ENCODE assay signal across 9 cellular contexts in the genomic region with DNA sequence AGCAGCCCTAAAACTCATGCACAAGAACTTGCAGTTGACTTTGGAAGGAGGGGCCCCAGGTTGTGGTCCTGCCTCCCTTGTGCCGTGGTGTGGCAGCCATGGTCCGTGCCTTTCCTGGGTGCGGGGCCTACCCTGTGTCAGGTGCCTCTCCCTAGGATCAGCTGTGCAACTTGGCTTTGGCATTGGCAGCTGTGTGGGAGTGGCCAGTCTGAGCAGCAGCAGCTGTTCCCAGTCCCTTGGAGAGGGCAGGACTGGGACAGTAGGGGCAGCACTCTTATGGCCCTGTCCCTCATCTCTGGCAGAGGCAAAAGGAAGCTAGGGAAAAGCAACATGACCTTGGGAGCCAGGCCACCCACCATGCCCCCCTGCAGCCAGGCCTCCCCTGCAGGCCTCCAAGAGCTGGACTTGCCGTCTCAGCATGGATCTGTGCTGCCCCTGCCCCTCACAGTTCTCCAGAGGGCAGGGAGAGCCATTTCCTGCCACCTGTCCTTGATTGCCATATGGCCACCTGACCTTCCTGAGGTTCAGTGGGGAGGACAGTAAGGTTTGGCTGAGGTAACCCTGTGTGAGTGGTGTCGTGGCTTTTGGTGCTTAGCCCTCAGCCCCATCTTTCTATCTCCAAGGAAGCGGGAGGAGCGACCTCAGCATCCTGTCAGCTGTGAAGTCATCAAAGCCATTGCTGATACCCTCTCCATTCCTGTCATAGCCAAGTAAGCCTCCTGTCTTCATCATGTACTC. TPM values are rescaled to one million over a fixed set of nuclear protein-coding genes. Genes with fewer than 3 reads are reported as not detected.
DNase-seq lines count a peak whose midpoint lies in the region; ATAC-seq and TF ChIP-seq lines count a peak whose summit lies in the region.
"Had no signal": no experiment of that assay in that cellular context is flagged by ENCODE, and none has a peak within 500 bp of the region (broad histone marks: within the 10 kb centered on the region; RNA-seq: fewer than 3 reads in every experiment).

No MANE protein-coding gene starts in this region.

- intact Hi-C loops in activated naive CD4-positive, alpha-beta T cell treated with anti-CD3 and anti-CD28 coated beads for 36 hours (cut with micrococcal nuclease) = no loop called here
- intact Hi-C loops in left lung (cut with DNase I) = no loop called here

- H3K27ac ChIP-seq in left lung (peak overlapping the region in 1 of 2 donors; percentile 57), upper lobe of left lung (peak overlapping the region in 3 of 4 donors; percentile 44 to 72 (median 63))

- CTCF ChIA-PET in activated naive CD4-positive, alpha-beta T cell treated with anti-CD3 and anti-CD28 coated beads for 36 hours (lab: Charles Lee) = interaction anchor here (0.8 to 2.3 kb wide), 4 partner anchors 11 to 159 kb away, joined by 3 to 8 read pairs (median 4); no protein-coding TSS in a partner anchor
- CTCF ChIA-PET in activated CD4-positive, alpha-beta memory T cell treated with anti-CD3 and anti-CD28 coated beads, Interleukin-2, amount 10 ng/mL, durations not matched to agents 7 days and 5 days (lab: Charles Lee) = interaction anchor here (1.3 to 4.4 kb wide), 7 partner anchors 10 to 93 kb away, joined by 3 to 29 read pairs (median 3); partner anchors contain the start of gene NFATC3

- TF ChIP-seq CTCF in left lung (IDR thresholded peaks at IDR 0.05) = no peak
- no peak for TF ChIP-seq CTCF in upper lobe of left lung (IDR thresholded peaks at IDR 0.05)

- H3K9me3 Mint-ChIP-seq in activated naive CD4-positive, alpha-beta T cell treated with anti-CD3 and anti-CD28 coated beads for 36 hours = no peaks in the 10 kb centered on the region
- no peaks in the 10 kb centered on the region for H3K9me3 Mint-ChIP-seq in activated CD4-positive, alpha-beta memory T cell treated with anti-CD3 and anti-CD28 coated beads, Interleukin-2, amount 10 ng/mL, durations not matched to agents 7 days and 5 days

- POLR2A ChIA-PET in activated CD4-positive, alpha-beta memory T cell treated with anti-CD3 and anti-CD28 coated beads, Interleukin-2, amount 10 ng/mL, durations not matched to agents 7 days and 5 days (lab: Charles Lee) = interaction anchor here (0.5 to 18.9 kb wide), 10 partner anchors 10 to 350 kb away, joined by 3 to 514 read pairs (median 6); partner anchors contain the start of genes DDX28, DUS2, GFOD2 and NFATC3

- no peak overlapping the region for H3K4me3 ChIP-seq in left lung
- H3K4me3 ChIP-seq in upper lobe of left lung = no peak overlapping the region

- 47 to 50% methylated on average over 5 to 7 of the region's 7 CpGs for WGBS in upper lobe of left lung, 2 donors

- no peak for TF ChIP-seq POLR2A in upper lobe of left lung (IDR thresholded peaks at IDR 0.05)

- no peaks in the 10 kb centered on the region for H3K27me3 ChIP-seq in left lung
- no peaks in the 10 kb centered on the region for H3K27me3 ChIP-seq in upper lobe of left lung

- H3K27me3 Mint-ChIP-seq in activated naive CD4-positive, alpha-beta T cell treated with anti-CD3 and anti-CD28 coated beads for 36 hours (ENCODE audit: low read depth) = no peaks in the 10 kb centered on the region
- no peaks in the 10 kb centered on the region for H3K27me3 Mint-ChIP-seq in activated CD4-positive, alpha-beta memory T cell treated with anti-CD3 and anti-CD28 coated beads, Interleukin-2, amount 10 ng/mL, durations not matched to agents 7 days and 5 days

- ATAC-seq in left lung (peak; percentile 32), upper lobe of left lung (ENCODE audit: low FRiP score in 2 of 2) (peak in 1 of 2 donors; percentile 28)

- no peaks in the 10 kb centered on the region for H3K9me3 ChIP-seq in left lung
- no peaks in the 10 kb centered on the region for H3K9me3 ChIP-seq in upper lobe of left lung

- peak overlapping the region; percentile 82 for H3K27ac Mint-ChIP-seq in activated naive CD4-positive, alpha-beta T cell treated with anti-CD3 and anti-CD28 coated beads for 36 hours
- peak overlapping the region; percentile 95 for H3K27ac Mint-ChIP-seq in activated CD4-positive, alpha-beta memory T cell treated with anti-CD3 and anti-CD28 coated beads, Interleukin-2, amount 10 ng/mL, durations not matched to agents 7 days and 5 days

- TF ChIP-seq EP300 in upper lobe of left lung (IDR thresholded peaks at IDR 0.05) = no peak

- H3K36me3 ChIP-seq in left lung = peaks cover 3 to 65% of the 10 kb centered on the region in 2 donors
- peaks cover 0 to 28% (median 22%) of the 10 kb centered on the region in 4 donors for H3K36me3 ChIP-seq in upper lobe of left lung

- H3K4me3 Mint-ChIP-seq in activated naive CD4-positive, alpha-beta T cell treated with anti-CD3 and anti-CD28 coated beads for 36 hours = no peak overlapping the region
- peak overlapping the region; percentile 54 for H3K4me3 Mint-ChIP-seq in activated CD4-positive, alpha-beta memory T cell treated with anti-CD3 and anti-CD28 coated beads, Interleukin-2, amount 10 ng/mL, durations not matched to agents 7 days and 5 days

- H3K4me1 ChIP-seq in left lung = peaks cover 17 to 60% of the 10 kb centered on the region in 2 donors
- H3K4me1 ChIP-seq in upper lobe of left lung = peaks cover 39 to 58% (median 44%) of the 10 kb centered on the region in 4 donors

- peaks cover 63% of the 10 kb centered on the region for H3K4me1 Mint-ChIP-seq in activated naive CD4-positive, alpha-beta T cell treated with anti-CD3 and anti-CD28 coated beads for 36 hours (ENCODE audit: low read depth)
- peaks cover 88% of the 10 kb centered on the region for H3K4me1 Mint-ChIP-seq in activated CD4-positive, alpha-beta memory T cell treated with anti-CD3 and anti-CD28 coated beads, Interleukin-2, amount 10 ng/mL, durations not matched to agents 7 days and 5 days

- H3K36me3 Mint-ChIP-seq in activated naive CD4-positive, alpha-beta T cell treated with anti-CD3 and anti-CD28 coated beads for 36 hours (ENCODE audit: low read depth) = peaks cover 40% of the 10 kb centered on the region
- H3K36me3 Mint-ChIP-seq in activated CD4-positive, alpha-beta memory T cell treated with anti-CD3 and anti-CD28 coated beads, Interleukin-2, amount 10 ng/mL, durations not matched to agents 7 days and 5 days (ENCODE audit: low read depth) = peaks cover 56% of the 10 kb centered on the region

- DNase-seq in activated naive CD4-positive, alpha-beta T cell treated with anti-CD3 and anti-CD28 coated beads for 36 hours = peak; percentile 64
- no peak for DNase-seq in activated naive CD4-positive, alpha-beta T cell treated with anti-CD3 and anti-CD28 coated beads, Interleukin-2, amount 50 U/mL, for 16 hours
- DNase-seq in activated CD4-positive, alpha-beta memory T cell treated with anti-CD3 and anti-CD28 coated beads, Interleukin-2, amount 10 ng/mL, durations not matched to agents 7 days and 5 days = peak; percentile 83
- peak; percentile 61 to 65 for DNase-seq in left lung
- peak; percentile 33 to 77 for DNase-seq in upper lobe of left lung
- no peak for DNase-seq in COLO829 (ENCODE audit: low spot score)
- DNase-seq in dedifferentiated amniotic fluid mesenchymal stem cell (ENCODE audit: extremely low spot score) = no peak
- no peak for DNase-seq in RKO (ENCODE audit: low spot score)
- DNase-seq: NCI-H1417 had no signal

RNA-seq across cellular contexts. Expression of gene NFATC3, which starts 15.5 kb away (rescaled TPM):
- 10 to 100 TPM; 49.1 to 50.3 TPM for total RNA-seq in activated naive CD4-positive, alpha-beta T cell treated with anti-CD3 and anti-CD28 coated beads for 36 hours
- 100 to 1,000 TPM; 208 to 209 TPM for total RNA-seq in activated CD4-positive, alpha-beta memory T cell treated with anti-CD3 and anti-CD28 coated beads, Interleukin-2, amount 10 ng/mL, durations not matched to agents 7 days and 5 days
- 10 to 100 TPM; 58.5 to 65.8 TPM for total RNA-seq in left lung
- total RNA-seq in upper lobe of left lung = 10 to 100 TPM; 49.1 to 95.3 (median 68.0) TPM

RNA-seq across cellular contexts. Expression of gene DUS2, which starts 46.6 kb away (rescaled TPM):
- total RNA-seq in activated naive CD4-positive, alpha-beta T cell treated with anti-CD3 and anti-CD28 coated beads for 36 hours = 10 to 100 TPM; 22.9 to 25.2 TPM
- total RNA-seq in activated CD4-positive, alpha-beta memory T cell treated with anti-CD3 and anti-CD28 coated beads, Interleukin-2, amount 10 ng/mL, durations not matched to agents 7 days and 5 days = 10 to 100 TPM; 23.8 to 24.4 TPM
- total RNA-seq in left lung (10 to 100 TPM; 16.2 to 22.4 TPM), upper lobe of left lung (10 to 100 TPM; 12.7 to 28.3 (median 16.8) TPM)

RNA-seq across cellular contexts. Expression of gene DDX28, which starts 46.6 kb away (rescaled TPM):
- total RNA-seq in activated naive CD4-positive, alpha-beta T cell treated with anti-CD3 and anti-CD28 coated beads for 36 hours = 1 to 10 TPM; 9.4 to 9.7 TPM
- total RNA-seq in activated CD4-positive, alpha-beta memory T cell treated with anti-CD3 and anti-CD28 coated beads, Interleukin-2, amount 10 ng/mL, durations not matched to agents 7 days and 5 days = 10 to 100 TPM; 11.6 to 12.3 TPM
- total RNA-seq in left lung (10 to 100 TPM in 1 of 2 donors, 1 to 10 TPM in 1; 6.7 to 10.5 TPM), upper lobe of left lung (10 to 100 TPM in 4 of 6 donors, 1 to 10 TPM in 2; 4.4 to 13.2 (median 12.1) TPM)

RNA-seq across cellular contexts. Expression of gene DPEP2NB, which starts 54.0 kb away (rescaled TPM):
- total RNA-seq in activated naive CD4-positive, alpha-beta T cell treated with anti-CD3 and anti-CD28 coated beads for 36 hours = not detected
- total RNA-seq in activated CD4-positive, alpha-beta memory T cell treated with anti-CD3 and anti-CD28 coated beads, Interleukin-2, amount 10 ng/mL, durations not matched to agents 7 days and 5 days = not detected
- total RNA-seq in left lung (not detected), upper lobe of left lung (not detected)

Comparison
In these comparisons a context has a peak if more than half of its experiments do, and no peak if none do; other contexts are left out.
1. DNase-seq: peak in activated naive CD4-positive, alpha-beta T cell treated with anti-CD3 and anti-CD28 coated beads for 36 hours (single experiment), activated CD4-positive, alpha-beta memory T cell treated with anti-CD3 and anti-CD28 coated beads, Interleukin-2, amount 10 ng/mL, durations not matched to agents 7 days and 5 days (single experiment), left lung (2 of 2) and upper lobe of left lung (2 of 2); none in activated naive CD4-positive, alpha-beta T cell treated with anti-CD3 and anti-CD28 coated beads, Interleukin-2, amount 50 U/mL, for 16 hours (single experiment), COLO829 (single experiment), dedifferentiated amniotic fluid mesenchymal stem cell (single experiment) and RKO (single experiment).